1 cellular context compared by ENCODE assay signal in the genomic region with DNA sequence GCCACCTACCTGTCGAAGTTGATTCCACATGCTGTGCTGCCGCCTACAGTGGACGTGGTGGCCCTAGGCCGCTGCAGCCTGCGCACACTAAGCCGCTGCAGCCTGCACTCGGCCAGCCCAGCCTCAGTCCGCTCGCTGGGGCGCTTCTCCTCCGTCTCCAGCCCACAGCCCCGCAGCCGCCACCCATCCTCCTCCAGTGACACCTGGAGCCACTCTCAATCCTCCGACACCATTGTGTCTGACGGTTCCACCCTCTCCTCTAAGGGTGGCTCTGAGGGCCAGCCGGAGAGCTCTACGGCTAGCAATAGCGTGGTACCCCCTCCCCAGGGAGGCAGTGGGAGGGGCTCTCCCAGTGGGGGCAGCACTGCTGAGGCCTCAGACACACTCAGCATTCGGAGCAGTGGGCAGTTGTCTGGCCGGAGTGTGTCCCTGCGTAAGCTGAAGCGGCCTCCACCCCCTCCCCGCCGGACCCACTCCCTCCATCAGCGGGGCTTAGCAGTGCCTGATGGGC.
TF ChIP-seq lines count a peak whose summit lies in the region.

No MANE protein-coding gene starts in this region.

TF ChIP-seq in A549, 52 proteins besides CTCF, POLR2A, EP300 and RAD21:
- TF ChIP-seq MAFK (IDR thresholded peaks at IDR 0.05; ENCODE audit: partially characterized antibody), result no peak
- no peak for TF ChIP-seq RFX5 (IDR thresholded peaks at IDR 0.05)
- TF ChIP-seq, protein P1, sequence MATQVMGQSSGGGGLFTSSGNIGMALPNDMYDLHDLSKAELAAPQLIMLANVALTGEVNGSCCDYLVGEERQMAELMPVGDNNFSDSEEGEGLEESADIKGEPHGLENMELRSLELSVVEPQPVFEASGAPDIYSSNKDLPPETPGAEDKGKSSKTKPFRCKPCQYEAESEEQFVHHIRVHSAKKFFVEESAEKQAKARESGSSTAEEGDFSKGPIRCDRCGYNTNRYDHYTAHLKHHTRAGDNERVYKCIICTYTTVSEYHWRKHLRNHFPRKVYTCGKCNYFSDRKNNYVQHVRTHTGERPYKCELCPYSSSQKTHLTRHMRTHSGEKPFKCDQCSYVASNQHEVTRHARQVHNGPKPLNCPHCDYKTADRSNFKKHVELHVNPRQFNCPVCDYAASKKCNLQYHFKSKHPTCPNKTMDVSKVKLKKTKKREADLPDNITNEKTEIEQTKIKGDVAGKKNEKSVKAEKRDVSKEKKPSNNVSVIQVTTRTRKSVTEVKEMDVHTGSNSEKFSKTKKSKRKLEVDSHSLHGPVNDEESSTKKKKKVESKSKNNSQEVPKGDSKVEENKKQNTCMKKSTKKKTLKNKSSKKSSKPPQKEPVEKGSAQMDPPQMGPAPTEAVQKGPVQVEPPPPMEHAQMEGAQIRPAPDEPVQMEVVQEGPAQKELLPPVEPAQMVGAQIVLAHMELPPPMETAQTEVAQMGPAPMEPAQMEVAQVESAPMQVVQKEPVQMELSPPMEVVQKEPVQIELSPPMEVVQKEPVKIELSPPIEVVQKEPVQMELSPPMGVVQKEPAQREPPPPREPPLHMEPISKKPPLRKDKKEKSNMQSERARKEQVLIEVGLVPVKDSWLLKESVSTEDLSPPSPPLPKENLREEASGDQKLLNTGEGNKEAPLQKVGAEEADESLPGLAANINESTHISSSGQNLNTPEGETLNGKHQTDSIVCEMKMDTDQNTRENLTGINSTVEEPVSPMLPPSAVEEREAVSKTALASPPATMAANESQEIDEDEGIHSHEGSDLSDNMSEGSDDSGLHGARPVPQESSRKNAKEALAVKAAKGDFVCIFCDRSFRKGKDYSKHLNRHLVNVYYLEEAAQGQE (IDR thresholded peaks at IDR 0.05), result no peak
- no peak for TF ChIP-seq TP53 (CRISPR knock-in tag; IDR thresholded peaks at IDR 0.05)
- no peak for TF ChIP-seq HOXB13 (CRISPR knock-in tag; IDR thresholded peaks at IDR 0.05; ENCODE audit: low read depth)
TF ChIP-seq in A549: peak in this region for 0.
